Comparison of ENCODE assay signal across 32 cellular contexts in the genomic region with DNA sequence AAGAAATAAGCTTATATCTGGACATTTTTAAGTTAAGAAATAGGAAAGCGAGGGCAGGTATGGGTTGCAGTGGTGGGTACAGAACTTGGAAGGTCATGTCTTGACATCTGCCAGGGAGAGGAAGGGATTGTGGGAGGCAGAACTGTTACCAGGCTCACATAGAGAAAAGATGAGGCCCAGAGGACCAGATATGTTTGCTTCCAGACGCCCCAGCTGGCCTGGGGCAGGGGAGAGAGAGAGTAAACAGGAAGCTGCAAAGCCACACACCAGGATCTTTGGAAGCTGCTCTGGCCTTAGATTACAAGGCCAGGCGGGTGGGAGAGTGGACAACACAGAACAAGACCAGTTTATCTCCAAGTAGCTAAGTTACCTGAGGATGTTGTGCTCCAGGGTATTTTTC.
"Had no signal": no experiment of that assay in that cellular context is flagged by ENCODE, and none has a peak within 500 bp of the region (broad histone marks: within the 10 kb centered on the region; RNA-seq: fewer than 3 reads in every experiment).

No MANE protein-coding gene starts in this region.

- ATAC-seq: activated CD8-positive, alpha-beta memory T cell treated with anti-CD3 and anti-CD28 coated beads, Interleukin-2, amount 10 ng/mL, durations not matched to agents 7 days and 5 days had no signal

- DNase-seq: activated B cell treated with CpG ODN at 0.5 μM for 24 hours; activated CD4-positive, alpha-beta memory T cell treated with anti-CD3 and anti-CD28 coated beads, Interleukin-2, amount 10 ng/mL, durations not matched to agents 7 days and 5 days; activated CD4-positive, alpha-beta T cell treated with anti-CD3 and anti-CD28 coated beads for 48 hours; activated CD4-positive, CD25-positive, alpha-beta regulatory T cell treated with anti-CD3 and anti-CD28 coated beads, Interleukin-2, amount 50 U/mL, for 72 hours; activated CD8-positive, alpha-beta memory T cell treated with anti-CD3 and anti-CD28 coated beads for 24 hours; activated CD8-positive, alpha-beta memory T cell treated with anti-CD3 and anti-CD28 coated beads, Interleukin-2, amount 10 ng/mL, durations not matched to agents 7 days and 5 days; activated CD8-positive, alpha-beta memory T cell treated with anti-CD3 and anti-CD28 coated beads, Interleukin-2, amount 50 U/mL, for 48 hours; activated effector memory CD4-positive, alpha-beta T cell treated with anti-CD3 and anti-CD28 coated beads, Interleukin-2, amount 50 U/mL, for 16 hours; activated naive CD4-positive, alpha-beta T cell; activated naive CD4-positive, alpha-beta T cell treated with anti-CD3 and anti-CD28 coated beads, Interleukin-2, amount 50 U/mL, for 16 hours; activated naive CD8-positive, alpha-beta T cell treated with anti-CD3 and anti-CD28 coated beads for 36 hours; activated T-cell treated with anti-CD3 and anti-CD28 coated beads, Interleukin-2, amount 50 U/mL, for 48 hours; amniotic stem cell; aorta; brain microvascular endothelial cell; central memory CD4-positive, alpha-beta T cell; colonic mucosa; MM.1S; MV-4-11; NCI-H1092; NCI-H1436 treated with DMSO at 0.1 percent for 48 hours; NCI-H1694 treated with DMSO at 0.1 percent for 48 hours; NCI-H2029; NCI-H345; NCI-H526 treated with DMSO at 0.1 percent for 48 hours; NK-92 treated with Interleukin-12 subunit alpha and Interleukin-12 subunit beta, amount 100 ng/mL, for 24 hours; PC-9; Right ventricle myocardium superior; SW 1271; T-helper 1 cell; T-helper 2 cell; T-helper 9 cell had no signal

- H3K36me3 Mint-ChIP-seq: activated CD8-positive, alpha-beta memory T cell treated with anti-CD3 and anti-CD28 coated beads, Interleukin-2, amount 10 ng/mL, durations not matched to agents 7 days and 5 days; activated naive CD8-positive, alpha-beta T cell treated with anti-CD3 and anti-CD28 coated beads for 36 hours had no signal

- H3K27me3 Mint-ChIP-seq: activated B cell treated with CpG ODN at 0.5 μM for 24 hours; activated CD4-positive, alpha-beta memory T cell treated with anti-CD3 and anti-CD28 coated beads, Interleukin-2, amount 10 ng/mL, durations not matched to agents 7 days and 5 days; activated CD8-positive, alpha-beta memory T cell treated with anti-CD3 and anti-CD28 coated beads, Interleukin-2, amount 10 ng/mL, durations not matched to agents 7 days and 5 days; activated naive CD8-positive, alpha-beta T cell treated with anti-CD3 and anti-CD28 coated beads for 36 hours had no signal

- H3K4me1 Mint-ChIP-seq: activated B cell treated with CpG ODN at 0.5 μM for 24 hours; activated CD4-positive, alpha-beta memory T cell treated with anti-CD3 and anti-CD28 coated beads, Interleukin-2, amount 10 ng/mL, durations not matched to agents 7 days and 5 days; activated CD8-positive, alpha-beta memory T cell treated with anti-CD3 and anti-CD28 coated beads, Interleukin-2, amount 10 ng/mL, durations not matched to agents 7 days and 5 days; activated naive CD8-positive, alpha-beta T cell treated with anti-CD3 and anti-CD28 coated beads for 36 hours had no signal

- H3K27ac Mint-ChIP-seq: activated B cell treated with CpG ODN at 0.5 μM for 24 hours; activated CD4-positive, alpha-beta memory T cell treated with anti-CD3 and anti-CD28 coated beads, Interleukin-2, amount 10 ng/mL, durations not matched to agents 7 days and 5 days; activated CD8-positive, alpha-beta memory T cell treated with anti-CD3 and anti-CD28 coated beads, Interleukin-2, amount 10 ng/mL, durations not matched to agents 7 days and 5 days; activated naive CD8-positive, alpha-beta T cell treated with anti-CD3 and anti-CD28 coated beads for 36 hours had no signal

- H3K4me3 Mint-ChIP-seq: activated B cell treated with CpG ODN at 0.5 μM for 24 hours; activated CD4-positive, alpha-beta memory T cell treated with anti-CD3 and anti-CD28 coated beads, Interleukin-2, amount 10 ng/mL, durations not matched to agents 7 days and 5 days; activated CD8-positive, alpha-beta memory T cell treated with anti-CD3 and anti-CD28 coated beads, Interleukin-2, amount 10 ng/mL, durations not matched to agents 7 days and 5 days; activated naive CD8-positive, alpha-beta T cell treated with anti-CD3 and anti-CD28 coated beads for 36 hours had no signal
